Comparison of ENCODE assay signal across 22 cellular contexts in the genomic region with DNA sequence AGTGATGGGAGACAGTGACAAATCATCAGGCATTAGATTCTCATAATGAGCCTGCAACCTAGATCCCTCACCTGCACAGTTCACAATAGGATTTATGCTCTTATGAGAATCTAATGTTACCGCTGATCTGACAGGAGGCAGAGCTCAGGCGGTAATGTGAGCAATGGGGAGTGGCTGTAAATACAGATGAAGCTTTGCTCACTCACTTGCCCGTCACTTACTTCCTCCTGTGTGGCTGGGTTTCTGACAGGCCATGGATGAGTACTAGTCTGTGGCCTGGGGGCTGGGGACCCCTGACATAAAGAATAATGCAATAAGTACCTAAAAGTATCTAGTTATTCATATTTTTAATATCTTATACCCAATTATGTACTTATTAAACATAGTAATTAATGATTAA.
"Had no signal": no experiment of that assay in that cellular context is flagged by ENCODE, and none has a peak within 500 bp of the region (broad histone marks: within the 10 kb centered on the region; RNA-seq: fewer than 3 reads in every experiment).

No MANE protein-coding gene starts in this region.

- H3K36me3 ChIP-seq: ovary had no signal

- H3K4me3 ChIP-seq: lower lobe of right lung, ovary, psoas muscle, skin epidermis, testis had no signal

- DNase-seq: activated CD4-positive, alpha-beta T cell treated with anti-CD3 and anti-CD28 coated beads, Interleukin-2, amount 10 ng/mL, durations not matched to agents 24 days and 14 days; activated CD8-positive, alpha-beta T cell treated with anti-CD3 and anti-CD28 coated beads for 36 hours; activated naive CD4-positive, alpha-beta T cell treated with Interleukin-2 at 50 U/mL for 16 hours; activated naive CD8-positive, alpha-beta T cell treated with anti-CD3 and anti-CD28 coated beads, Interleukin-2, amount 10 ng/mL, durations not matched to agents 7 days and 5 days; activated T-cell treated with anti-CD3 and anti-CD28 coated beads, Interleukin-2, amount 50 U/mL, for 24 hours; amygdala; caudate nucleus; endodermal cell; foreskin melanocyte; glutamatergic neuron; hippocampal formation; left cardiac atrium; lower lobe of right lung; natural killer cell; ovary; psoas muscle; right cardiac atrium; stimulated activated CD4-positive, alpha-beta T cell treated with anti-CD3 and anti-CD28 coated beads, Interleukin-15, amount 100 ng/mL, for 24 hours; stimulated activated CD4-positive, alpha-beta T cell treated with anti-CD3 and anti-CD28 coated beads, Interleukin-4, amount 100 ng/mL, for 1 hour; T1000; testis had no signal

- H3K27me3 ChIP-seq: ovary, testis had no signal

- ATAC-seq: activated CD8-positive, alpha-beta T cell treated with anti-CD3 and anti-CD28 coated beads for 36 hours; left cardiac atrium; lower lobe of right lung; natural killer cell; right cardiac atrium had no signal
